In genomic region chr7:1103009-1103788, GRCh38 we compare ENCODE assay signal across 11 cellular contexts. TPM values are rescaled to one million over a fixed set of nuclear protein-coding genes. Genes with fewer than 3 reads are reported as not detected.
DNase-seq lines count a peak whose midpoint lies in the region; ATAC-seq, FAIRE-seq and TF ChIP-seq lines count a peak whose summit lies in the region.
"Had no signal": no experiment of that assay in that cellular context is flagged by ENCODE, and none has a peak within 500 bp of the region (broad histone marks: within the 10 kb centered on the region; RNA-seq: fewer than 3 reads in every experiment).

No MANE protein-coding gene starts in this region.

- H3K4me3 ChIP-seq in BLaER1 (no peak overlapping the region), colonic mucosa (no peak overlapping the region)
- H3K4me3 ChIP-seq: uterus had no signal

- no peaks in the 10 kb centered on the region for H3K9me3 Mint-ChIP-seq in chondrocyte (ENCODE audit: low read depth)

- ATAC-seq in HG03066 (IDR thresholded peaks at IDR 0.05; ENCODE audit: low read depth, unreplicated experiment): peak; percentile 38
- no peak for ATAC-seq in HG02571 (IDR thresholded peaks at IDR 0.05; ENCODE audit: unreplicated experiment)

- H3K9ac ChIP-seq in BLaER1 (peak overlapping the region; percentile 78; the same call in 1 of the 2 replicates), colonic mucosa (ENCODE audit: low read depth in 2 of 2, low read length in 2 of 2) (no peak overlapping the region)

- FAIRE-seq in GM18507 (lab: Jason Lieb, UNC): peak; percentile 91
- FAIRE-seq: RCC 7860 had no signal

- H3K36me3 ChIP-seq in BLaER1: peaks cover 34% of the 10 kb centered on the region
- H3K36me3 ChIP-seq in colonic mucosa: no peaks in the 10 kb centered on the region
- H3K36me3 ChIP-seq: uterus had no signal

- no peak for DNase-seq in GM18507 (ENCODE audit: extremely low spot score, insufficient read length, low read depth)
- peak; percentile 43 for DNase-seq in chondrocyte (ENCODE audit: low spot score)
- DNase-seq in NCI-H1930 (lab: John Stamatoyannopoulos, UW): no peak
- no peak for DNase-seq in colonic mucosa
- no peak for DNase-seq in NCI-H2081 (lab: John Stamatoyannopoulos, UW)
- DNase-seq: KG1, uterus had no signal

- TF ChIP-seq CTCF in chondrocyte (IDR thresholded peaks at IDR 0.05) (no peak), colonic mucosa (IDR thresholded peaks at IDR 0.05) (no peak)

- H3K36me3 Mint-ChIP-seq in chondrocyte (ENCODE audit: low read depth): no peaks in the 10 kb centered on the region

- peak overlapping the region; percentile 49 for H3K27ac Mint-ChIP-seq in chondrocyte (ENCODE audit: unreplicated experiment)

- intact Hi-C loops in colonic mucosa (cut with DNase I): no loop called here

- H3K4me1 ChIP-seq in BLaER1: peaks cover 99% of the 10 kb centered on the region
- H3K4me1 ChIP-seq in colonic mucosa: no peaks in the 10 kb centered on the region
- H3K4me1 ChIP-seq: uterus had no signal

- H3K9me3 ChIP-seq in BLaER1: no peaks in the 10 kb centered on the region
- H3K9me3 ChIP-seq in colonic mucosa: no peaks in the 10 kb centered on the region
- H3K9me3 ChIP-seq: uterus had no signal

- H3K4me3 Mint-ChIP-seq in chondrocyte (ENCODE audit: unreplicated experiment): no peak overlapping the region

- no peaks in the 10 kb centered on the region for H3K27me3 ChIP-seq in BLaER1
- H3K27me3 ChIP-seq in colonic mucosa: no peaks in the 10 kb centered on the region
- H3K27me3 ChIP-seq: uterus had no signal

- no peaks in the 10 kb centered on the region for H3K27me3 Mint-ChIP-seq in chondrocyte (ENCODE audit: low read depth)

- peak overlapping the region; percentile 98 for H3K4me2 ChIP-seq in BLaER1

- H3K4me1 Mint-ChIP-seq in chondrocyte (ENCODE audit: low read depth): peaks cover 35% of the 10 kb centered on the region

- peak overlapping the region; percentile 70 for H3K27ac ChIP-seq in BLaER1
- H3K27ac ChIP-seq in colonic mucosa: no peak overlapping the region
- H3K27ac ChIP-seq: uterus had no signal

- peaks cover 80% of the 10 kb centered on the region for H4K20me1 ChIP-seq in BLaER1

RNA-seq across cellular contexts. Expression of gene GPER1, which starts 15.3 kb away (rescaled TPM):
- total RNA-seq in chondrocyte (5.7 to 9.9 TPM (median 9.5 TPM) in 3 replicates), colonic mucosa (1 to 10 TPM; 5.7 to 8.2 TPM)

RNA-seq across cellular contexts. Expression of gene ZFAND2A, which starts 56.8 kb away (rescaled TPM):
- total RNA-seq in chondrocyte (15.2 to 16.2 TPM (median 15.6 TPM) in 3 replicates), colonic mucosa (10 to 100 TPM; 26.2 to 38.7 TPM)

RNA-seq across cellular contexts. Expression of gene GPR146, which starts 58.9 kb away (rescaled TPM):
- total RNA-seq in chondrocyte: 1.4 to 4.4 TPM (median 3.8 TPM) in 3 replicates
- total RNA-seq in colonic mucosa: 1 to 10 TPM; 2.9 to 9.0 TPM
